1 cellular context compared by ENCODE assay signal in the genomic region with DNA sequence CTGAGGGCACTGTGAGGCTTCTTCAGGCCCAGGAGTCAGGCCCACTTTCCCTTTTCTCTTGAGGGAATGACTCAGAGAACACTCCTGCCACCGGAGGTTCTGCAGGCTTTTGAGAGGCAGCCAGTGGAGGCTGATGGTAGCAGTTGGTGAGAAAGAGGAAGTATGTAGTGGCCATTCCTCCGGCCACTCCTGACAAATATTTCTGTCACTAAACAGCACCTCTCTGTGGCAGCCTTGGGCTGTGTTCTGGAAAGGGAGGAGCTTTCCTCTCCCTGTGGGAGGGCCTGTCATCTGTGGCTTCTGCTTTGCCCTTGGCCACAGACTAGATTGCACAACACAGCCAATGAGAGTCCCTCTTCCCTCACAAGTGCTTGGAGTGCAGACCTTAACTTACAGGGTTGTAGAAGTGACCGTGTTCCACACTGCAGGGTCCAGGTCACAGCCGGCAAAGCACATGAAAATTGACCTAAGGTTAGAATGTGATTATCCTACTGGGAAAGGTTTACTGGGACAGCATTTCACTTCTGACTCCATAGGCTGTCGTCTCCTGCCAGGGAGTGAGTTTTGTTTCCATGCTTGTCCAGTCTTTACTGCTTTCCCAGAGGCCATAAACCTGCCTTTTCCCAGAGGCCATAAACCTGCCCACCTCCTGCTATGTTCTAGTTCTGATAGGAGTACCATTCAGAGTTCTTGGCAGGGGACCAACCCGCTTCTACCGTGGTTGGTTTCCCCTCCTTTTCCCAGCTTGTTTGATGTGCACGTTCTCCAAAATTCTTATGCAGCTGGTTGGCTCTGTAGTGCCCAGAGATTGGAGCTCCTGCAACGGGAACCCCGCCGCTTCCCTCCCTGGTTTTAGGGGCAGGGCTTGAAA.
TF ChIP-seq lines count a peak whose summit lies in the region.

No MANE protein-coding gene starts in this region.

TF ChIP-seq in HepG2, 621 proteins besides CTCF, POLR2A, EP300 and RAD21 (continued from another document and continues in another):
- TF ChIP-seq, protein P1, sequence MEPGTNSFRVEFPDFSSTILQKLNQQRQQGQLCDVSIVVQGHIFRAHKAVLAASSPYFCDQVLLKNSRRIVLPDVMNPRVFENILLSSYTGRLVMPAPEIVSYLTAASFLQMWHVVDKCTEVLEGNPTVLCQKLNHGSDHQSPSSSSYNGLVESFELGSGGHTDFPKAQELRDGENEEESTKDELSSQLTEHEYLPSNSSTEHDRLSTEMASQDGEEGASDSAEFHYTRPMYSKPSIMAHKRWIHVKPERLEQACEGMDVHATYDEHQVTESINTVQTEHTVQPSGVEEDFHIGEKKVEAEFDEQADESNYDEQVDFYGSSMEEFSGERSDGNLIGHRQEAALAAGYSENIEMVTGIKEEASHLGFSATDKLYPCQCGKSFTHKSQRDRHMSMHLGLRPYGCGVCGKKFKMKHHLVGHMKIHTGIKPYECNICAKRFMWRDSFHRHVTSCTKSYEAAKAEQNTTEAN (CRISPR knock-in tag; conservative IDR thresholded peaks at IDR 0.05) = 0 out of 2 replicates have a peak, but pooled peaks have one; percentile 37
- TF ChIP-seq ZNF75D (CRISPR knock-in tag; IDR thresholded peaks at IDR 0.05; ENCODE audit: borderline replicate concordance) (no peak), RXRA (CRISPR knock-in tag; IDR thresholded peaks at IDR 0.05) (peak; percentile 58; the same call in 1 of the 2 replicates), ZSCAN9 (CRISPR knock-in tag; IDR thresholded peaks at IDR 0.05; ENCODE audit: borderline replicate concordance) (peak; percentile 89; the same call in 1 of the 2 replicates), KDM1A (CRISPR knock-in tag; IDR thresholded peaks at IDR 0.05) (no peak), GATA4 (IDR thresholded peaks at IDR 0.05; ENCODE audit: borderline replicate concordance, low read depth) (no peak), ZNF235 (CRISPR knock-in tag; IDR thresholded peaks at IDR 0.05; ENCODE audit: borderline replicate concordance) (no peak), ZNF761 (CRISPR knock-in tag; conservative IDR thresholded peaks at IDR 0.05) (no peak), ZBTB20 (CRISPR knock-in tag; IDR thresholded peaks at IDR 0.05; ENCODE audit: borderline replicate concordance, low read depth) (no peak), NPAS2 (CRISPR knock-in tag; IDR thresholded peaks at IDR 0.05; ENCODE audit: borderline replicate concordance) (no peak), RFXAP (CRISPR knock-in tag; IDR thresholded peaks at IDR 0.05; ENCODE audit: borderline replicate concordance) (peak; percentile 75; the same call in 1 of the 2 replicates), WIZ (CRISPR knock-in tag; IDR thresholded peaks at IDR 0.05) (0 out of 2 replicates have a peak, but pooled peaks have one; percentile 33), SP1 (IDR thresholded peaks at IDR 0.05) (no peak), SP1 (CRISPR knock-in tag; IDR thresholded peaks at IDR 0.05) (peak; percentile 51; the same call in 1 of the 2 replicates), ATF7 (IDR thresholded peaks at IDR 0.05) (no peak), ATF7 (CRISPR knock-in tag; IDR thresholded peaks at IDR 0.05) (no peak)
- TF ChIP-seq, protein P2, sequence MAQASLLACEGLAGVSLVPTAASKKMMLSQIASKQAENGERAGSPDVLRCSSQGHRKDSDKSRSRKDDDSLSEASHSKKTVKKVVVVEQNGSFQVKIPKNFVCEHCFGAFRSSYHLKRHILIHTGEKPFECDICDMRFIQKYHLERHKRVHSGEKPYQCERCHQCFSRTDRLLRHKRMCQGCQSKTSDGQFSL (CRISPR knock-in tag; IDR thresholded peaks at IDR 0.05) = no peak
- TF ChIP-seq, protein P3, sequence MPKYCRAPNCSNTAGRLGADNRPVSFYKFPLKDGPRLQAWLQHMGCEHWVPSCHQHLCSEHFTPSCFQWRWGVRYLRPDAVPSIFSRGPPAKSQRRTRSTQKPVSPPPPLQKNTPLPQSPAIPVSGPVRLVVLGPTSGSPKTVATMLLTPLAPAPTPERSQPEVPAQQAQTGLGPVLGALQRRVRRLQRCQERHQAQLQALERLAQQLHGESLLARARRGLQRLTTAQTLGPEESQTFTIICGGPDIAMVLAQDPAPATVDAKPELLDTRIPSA (CRISPR knock-in tag; IDR thresholded peaks at IDR 0.05; ENCODE audit: borderline replicate concordance) = peak; percentile 55; the same call in 1 of the 2 replicates
- TF ChIP-seq, protein P4, sequence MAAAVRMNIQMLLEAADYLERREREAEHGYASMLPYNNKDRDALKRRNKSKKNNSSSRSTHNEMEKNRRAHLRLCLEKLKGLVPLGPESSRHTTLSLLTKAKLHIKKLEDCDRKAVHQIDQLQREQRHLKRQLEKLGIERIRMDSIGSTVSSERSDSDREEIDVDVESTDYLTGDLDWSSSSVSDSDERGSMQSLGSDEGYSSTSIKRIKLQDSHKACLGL (CRISPR knock-in tag; IDR thresholded peaks at IDR 0.05) = no peak
- TF ChIP-seq, protein P5, sequence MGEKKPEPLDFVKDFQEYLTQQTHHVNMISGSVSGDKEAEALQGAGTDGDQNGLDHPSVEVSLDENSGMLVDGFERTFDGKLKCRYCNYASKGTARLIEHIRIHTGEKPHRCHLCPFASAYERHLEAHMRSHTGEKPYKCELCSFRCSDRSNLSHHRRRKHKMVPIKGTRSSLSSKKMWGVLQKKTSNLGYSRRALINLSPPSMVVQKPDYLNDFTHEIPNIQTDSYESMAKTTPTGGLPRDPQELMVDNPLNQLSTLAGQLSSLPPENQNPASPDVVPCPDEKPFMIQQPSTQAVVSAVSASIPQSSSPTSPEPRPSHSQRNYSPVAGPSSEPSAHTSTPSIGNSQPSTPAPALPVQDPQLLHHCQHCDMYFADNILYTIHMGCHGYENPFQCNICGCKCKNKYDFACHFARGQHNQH (CRISPR knock-in tag; IDR thresholded peaks at IDR 0.05) = peak; percentile 88
- TF ChIP-seq, protein P6, sequence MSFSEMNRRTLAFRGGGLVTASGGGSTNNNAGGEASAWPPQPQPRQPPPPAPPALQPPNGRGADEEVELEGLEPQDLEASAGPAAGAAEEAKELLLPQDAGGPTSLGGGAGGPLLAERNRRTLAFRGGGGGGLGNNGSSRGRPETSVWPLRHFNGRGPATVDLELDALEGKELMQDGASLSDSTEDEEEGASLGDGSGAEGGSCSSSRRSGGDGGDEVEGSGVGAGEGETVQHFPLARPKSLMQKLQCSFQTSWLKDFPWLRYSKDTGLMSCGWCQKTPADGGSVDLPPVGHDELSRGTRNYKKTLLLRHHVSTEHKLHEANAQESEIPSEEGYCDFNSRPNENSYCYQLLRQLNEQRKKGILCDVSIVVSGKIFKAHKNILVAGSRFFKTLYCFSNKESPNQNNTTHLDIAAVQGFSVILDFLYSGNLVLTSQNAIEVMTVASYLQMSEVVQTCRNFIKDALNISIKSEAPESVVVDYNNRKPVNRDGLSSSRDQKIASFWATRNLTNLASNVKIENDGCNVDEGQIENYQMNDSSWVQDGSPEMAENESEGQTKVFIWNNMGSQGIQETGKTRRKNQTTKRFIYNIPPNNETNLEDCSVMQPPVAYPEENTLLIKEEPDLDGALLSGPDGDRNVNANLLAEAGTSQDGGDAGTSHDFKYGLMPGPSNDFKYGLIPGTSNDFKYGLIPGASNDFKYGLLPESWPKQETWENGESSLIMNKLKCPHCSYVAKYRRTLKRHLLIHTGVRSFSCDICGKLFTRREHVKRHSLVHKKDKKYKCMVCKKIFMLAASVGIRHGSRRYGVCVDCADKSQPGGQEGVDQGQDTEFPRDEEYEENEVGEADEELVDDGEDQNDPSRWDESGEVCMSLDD (CRISPR knock-in tag; IDR thresholded peaks at IDR 0.05; ENCODE audit: borderline replicate concordance) = no peak
- TF ChIP-seq, protein P7, sequence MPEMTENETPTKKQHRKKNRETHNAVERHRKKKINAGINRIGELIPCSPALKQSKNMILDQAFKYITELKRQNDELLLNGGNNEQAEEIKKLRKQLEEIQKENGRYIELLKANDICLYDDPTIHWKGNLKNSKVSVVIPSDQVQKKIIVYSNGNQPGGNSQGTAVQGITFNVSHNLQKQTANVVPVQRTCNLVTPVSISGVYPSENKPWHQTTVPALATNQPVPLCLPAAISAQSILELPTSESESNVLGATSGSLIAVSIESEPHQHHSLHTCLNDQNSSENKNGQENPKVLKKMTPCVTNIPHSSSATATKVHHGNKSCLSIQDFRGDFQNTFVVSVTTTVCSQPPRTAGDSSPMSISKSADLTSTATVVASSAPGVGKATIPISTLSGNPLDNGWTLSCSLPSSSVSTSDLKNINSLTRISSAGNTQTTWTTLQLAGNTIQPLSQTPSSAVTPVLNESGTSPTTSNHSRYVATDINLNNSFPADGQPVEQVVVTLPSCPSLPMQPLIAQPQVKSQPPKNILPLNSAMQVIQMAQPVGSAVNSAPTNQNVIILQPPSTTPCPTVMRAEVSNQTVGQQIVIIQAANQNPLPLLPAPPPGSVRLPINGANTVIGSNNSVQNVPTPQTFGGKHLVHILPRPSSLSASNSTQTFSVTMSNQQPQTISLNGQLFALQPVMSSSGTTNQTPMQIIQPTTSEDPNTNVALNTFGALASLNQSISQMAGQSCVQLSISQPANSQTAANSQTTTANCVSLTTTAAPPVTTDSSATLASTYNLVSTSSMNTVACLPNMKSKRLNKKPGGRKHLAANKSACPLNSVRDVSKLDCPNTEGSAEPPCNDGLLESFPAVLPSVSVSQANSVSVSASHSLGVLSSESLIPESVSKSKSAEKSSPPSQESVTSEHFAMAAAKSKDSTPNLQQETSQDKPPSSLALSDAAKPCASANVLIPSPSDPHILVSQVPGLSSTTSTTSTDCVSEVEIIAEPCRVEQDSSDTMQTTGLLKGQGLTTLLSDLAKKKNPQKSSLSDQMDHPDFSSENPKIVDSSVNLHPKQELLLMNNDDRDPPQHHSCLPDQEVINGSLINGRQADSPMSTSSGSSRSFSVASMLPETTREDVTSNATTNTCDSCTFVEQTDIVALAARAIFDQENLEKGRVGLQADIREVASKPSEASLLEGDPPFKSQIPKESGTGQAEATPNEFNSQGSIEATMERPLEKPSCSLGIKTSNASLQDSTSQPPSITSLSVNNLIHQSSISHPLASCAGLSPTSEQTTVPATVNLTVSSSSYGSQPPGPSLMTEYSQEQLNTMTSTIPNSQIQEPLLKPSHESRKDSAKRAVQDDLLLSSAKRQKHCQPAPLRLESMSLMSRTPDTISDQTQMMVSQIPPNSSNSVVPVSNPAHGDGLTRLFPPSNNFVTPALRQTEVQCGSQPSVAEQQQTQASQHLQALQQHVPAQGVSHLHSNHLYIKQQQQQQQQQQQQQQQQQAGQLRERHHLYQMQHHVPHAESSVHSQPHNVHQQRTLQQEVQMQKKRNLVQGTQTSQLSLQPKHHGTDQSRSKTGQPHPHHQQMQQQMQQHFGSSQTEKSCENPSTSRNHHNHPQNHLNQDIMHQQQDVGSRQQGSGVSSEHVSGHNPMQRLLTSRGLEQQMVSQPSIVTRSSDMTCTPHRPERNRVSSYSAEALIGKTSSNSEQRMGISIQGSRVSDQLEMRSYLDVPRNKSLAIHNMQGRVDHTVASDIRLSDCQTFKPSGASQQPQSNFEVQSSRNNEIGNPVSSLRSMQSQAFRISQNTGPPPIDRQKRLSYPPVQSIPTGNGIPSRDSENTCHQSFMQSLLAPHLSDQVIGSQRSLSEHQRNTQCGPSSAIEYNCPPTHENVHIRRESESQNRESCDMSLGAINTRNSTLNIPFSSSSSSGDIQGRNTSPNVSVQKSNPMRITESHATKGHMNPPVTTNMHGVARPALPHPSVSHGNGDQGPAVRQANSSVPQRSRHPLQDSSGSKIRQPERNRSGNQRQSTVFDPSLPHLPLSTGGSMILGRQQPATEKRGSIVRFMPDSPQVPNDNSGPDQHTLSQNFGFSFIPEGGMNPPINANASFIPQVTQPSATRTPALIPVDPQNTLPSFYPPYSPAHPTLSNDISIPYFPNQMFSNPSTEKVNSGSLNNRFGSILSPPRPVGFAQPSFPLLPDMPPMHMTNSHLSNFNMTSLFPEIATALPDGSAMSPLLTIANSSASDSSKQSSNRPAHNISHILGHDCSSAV (CRISPR knock-in tag; IDR thresholded peaks at IDR 0.05; ENCODE audit: borderline replicate concordance) = no peak
- TF ChIP-seq, protein P8, sequence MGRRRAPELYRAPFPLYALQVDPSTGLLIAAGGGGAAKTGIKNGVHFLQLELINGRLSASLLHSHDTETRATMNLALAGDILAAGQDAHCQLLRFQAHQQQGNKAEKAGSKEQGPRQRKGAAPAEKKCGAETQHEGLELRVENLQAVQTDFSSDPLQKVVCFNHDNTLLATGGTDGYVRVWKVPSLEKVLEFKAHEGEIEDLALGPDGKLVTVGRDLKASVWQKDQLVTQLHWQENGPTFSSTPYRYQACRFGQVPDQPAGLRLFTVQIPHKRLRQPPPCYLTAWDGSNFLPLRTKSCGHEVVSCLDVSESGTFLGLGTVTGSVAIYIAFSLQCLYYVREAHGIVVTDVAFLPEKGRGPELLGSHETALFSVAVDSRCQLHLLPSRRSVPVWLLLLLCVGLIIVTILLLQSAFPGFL (CRISPR knock-in tag; IDR thresholded peaks at IDR 0.05) = no peak
- TF ChIP-seq, protein P9, sequence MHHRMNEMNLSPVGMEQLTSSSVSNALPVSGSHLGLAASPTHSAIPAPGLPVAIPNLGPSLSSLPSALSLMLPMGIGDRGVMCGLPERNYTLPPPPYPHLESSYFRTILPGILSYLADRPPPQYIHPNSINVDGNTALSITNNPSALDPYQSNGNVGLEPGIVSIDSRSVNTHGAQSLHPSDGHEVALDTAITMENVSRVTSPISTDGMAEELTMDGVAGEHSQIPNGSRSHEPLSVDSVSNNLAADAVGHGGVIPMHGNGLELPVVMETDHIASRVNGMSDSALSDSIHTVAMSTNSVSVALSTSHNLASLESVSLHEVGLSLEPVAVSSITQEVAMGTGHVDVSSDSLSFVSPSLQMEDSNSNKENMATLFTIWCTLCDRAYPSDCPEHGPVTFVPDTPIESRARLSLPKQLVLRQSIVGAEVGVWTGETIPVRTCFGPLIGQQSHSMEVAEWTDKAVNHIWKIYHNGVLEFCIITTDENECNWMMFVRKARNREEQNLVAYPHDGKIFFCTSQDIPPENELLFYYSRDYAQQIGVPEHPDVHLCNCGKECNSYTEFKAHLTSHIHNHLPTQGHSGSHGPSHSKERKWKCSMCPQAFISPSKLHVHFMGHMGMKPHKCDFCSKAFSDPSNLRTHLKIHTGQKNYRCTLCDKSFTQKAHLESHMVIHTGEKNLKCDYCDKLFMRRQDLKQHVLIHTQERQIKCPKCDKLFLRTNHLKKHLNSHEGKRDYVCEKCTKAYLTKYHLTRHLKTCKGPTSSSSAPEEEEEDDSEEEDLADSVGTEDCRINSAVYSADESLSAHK (CRISPR knock-in tag; IDR thresholded peaks at IDR 0.05; ENCODE audit: borderline replicate concordance) = no peak
- TF ChIP-seq, protein P10, sequence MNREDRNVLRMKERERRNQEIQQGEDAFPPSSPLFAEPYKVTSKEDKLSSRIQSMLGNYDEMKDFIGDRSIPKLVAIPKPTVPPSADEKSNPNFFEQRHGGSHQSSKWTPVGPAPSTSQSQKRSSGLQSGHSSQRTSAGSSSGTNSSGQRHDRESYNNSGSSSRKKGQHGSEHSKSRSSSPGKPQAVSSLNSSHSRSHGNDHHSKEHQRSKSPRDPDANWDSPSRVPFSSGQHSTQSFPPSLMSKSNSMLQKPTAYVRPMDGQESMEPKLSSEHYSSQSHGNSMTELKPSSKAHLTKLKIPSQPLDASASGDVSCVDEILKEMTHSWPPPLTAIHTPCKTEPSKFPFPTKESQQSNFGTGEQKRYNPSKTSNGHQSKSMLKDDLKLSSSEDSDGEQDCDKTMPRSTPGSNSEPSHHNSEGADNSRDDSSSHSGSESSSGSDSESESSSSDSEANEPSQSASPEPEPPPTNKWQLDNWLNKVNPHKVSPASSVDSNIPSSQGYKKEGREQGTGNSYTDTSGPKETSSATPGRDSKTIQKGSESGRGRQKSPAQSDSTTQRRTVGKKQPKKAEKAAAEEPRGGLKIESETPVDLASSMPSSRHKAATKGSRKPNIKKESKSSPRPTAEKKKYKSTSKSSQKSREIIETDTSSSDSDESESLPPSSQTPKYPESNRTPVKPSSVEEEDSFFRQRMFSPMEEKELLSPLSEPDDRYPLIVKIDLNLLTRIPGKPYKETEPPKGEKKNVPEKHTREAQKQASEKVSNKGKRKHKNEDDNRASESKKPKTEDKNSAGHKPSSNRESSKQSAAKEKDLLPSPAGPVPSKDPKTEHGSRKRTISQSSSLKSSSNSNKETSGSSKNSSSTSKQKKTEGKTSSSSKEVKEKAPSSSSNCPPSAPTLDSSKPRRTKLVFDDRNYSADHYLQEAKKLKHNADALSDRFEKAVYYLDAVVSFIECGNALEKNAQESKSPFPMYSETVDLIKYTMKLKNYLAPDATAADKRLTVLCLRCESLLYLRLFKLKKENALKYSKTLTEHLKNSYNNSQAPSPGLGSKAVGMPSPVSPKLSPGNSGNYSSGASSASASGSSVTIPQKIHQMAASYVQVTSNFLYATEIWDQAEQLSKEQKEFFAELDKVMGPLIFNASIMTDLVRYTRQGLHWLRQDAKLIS (CRISPR knock-in tag; IDR thresholded peaks at IDR 0.05) = no peak
